ENCODE assay signal across 12 cellular contexts in genomic region chr19:6071103-6071485, GRCh38. TPM values are rescaled to one million over a fixed set of nuclear protein-coding genes. Genes with fewer than 3 reads are reported as not detected.
A peak's percentile ranks its signal among the peaks of the same experiment; 100 is the strongest.
DNase-seq lines count a peak whose midpoint lies in the region; ATAC-seq and TF ChIP-seq lines count a peak whose summit lies in the region.
"Had no signal": no experiment of that assay in that cellular context is flagged by ENCODE, and none has a peak within 500 bp of the region (broad histone marks: within the 10 kb centered on the region; RNA-seq: fewer than 3 reads in every experiment).

No MANE protein-coding gene starts in this region.

- H3K4me3 ChIP-seq in adipocyte (ENCODE audit: low read length) (peak overlapping the region; percentile 60), fibroblast of villous mesenchyme (ENCODE audit: low read depth, low read length) (no peak overlapping the region), skin epidermis (no peak overlapping the region)
- H3K4me3 ChIP-seq: vagina had no signal

- intact Hi-C loops in CD14-positive monocyte (cut with micrococcal nuclease): loop anchor here in 1 of 2 donors (2.0 to 5.0 kb wide), 2 partner anchors 14 to 36 kb away; no protein-coding TSS in a partner anchor

- peaks cover 19 to 23% of the 10 kb centered on the region in 2 donors for H3K36me3 Mint-ChIP-seq in CD14-positive monocyte

- TF ChIP-seq CTCF in fibroblast of villous mesenchyme (IDR thresholded peaks at IDR 0.05; ENCODE audit: insufficient read depth, low read depth, low read length) (no peak), CD14-positive monocyte (IDR thresholded peaks at IDR 0.05) (no peak)

- no peaks in the 10 kb centered on the region for H3K9me3 ChIP-seq in adipocyte (ENCODE audit: control insufficient read depth, low read length)
- H3K9me3 ChIP-seq: Caco-2, vagina had no signal

- no peak for ATAC-seq in HG02642 (IDR thresholded peaks at IDR 0.05; ENCODE audit: poor library complexity, unreplicated experiment)
- no peak for ATAC-seq in GM19455 (IDR thresholded peaks at IDR 0.05; ENCODE audit: unreplicated experiment)

- H3K27ac Mint-ChIP-seq in CD14-positive monocyte: peak overlapping the region in 3 of 7 donors; percentile 32 to 70 (median 60)
- H3K27ac Mint-ChIP-seq: H9 had no signal

- H3K36me3 ChIP-seq in adipocyte (ENCODE audit: control insufficient read depth, insufficient read depth, low read length, severe bottlenecking): no peaks in the 10 kb centered on the region
- H3K36me3 ChIP-seq: vagina had no signal

- H3K4me1 ChIP-seq in adipocyte (ENCODE audit: control insufficient read depth, insufficient read depth, low read length): peaks cover 67% of the 10 kb centered on the region

- H3K27me3 ChIP-seq in adipocyte (replicated peaks; ENCODE audit: control insufficient read depth, insufficient read depth, low read length): no peaks in the 10 kb centered on the region
- H3K27me3 ChIP-seq: vagina had no signal

- H3K9ac ChIP-seq in adipocyte (ENCODE audit: low read length): peak overlapping the region; percentile 83

- H3K27me3 Mint-ChIP-seq in CD14-positive monocyte (ENCODE audit: low read depth in 3 of 3): peaks cover 0 to 10% (median 0%) of the 10 kb centered on the region in 3 donors

- peaks cover 54% of the 10 kb centered on the region for H3K4me1 Mint-ChIP-seq in CD14-positive monocyte

- H3K27ac ChIP-seq in skin epidermis: peak overlapping the region in 16 of 21 experiments; percentile 6 to 77 (median 50)
- H3K27ac ChIP-seq: vagina had no signal

- DNase-seq in EL (peak; percentile 85), adipocyte (ENCODE audit: low read depth) (peak; percentile 90), fibroblast of villous mesenchyme (ENCODE audit: low read depth) (peak; percentile 62), CD14-positive monocyte (ENCODE audit: low spot score) (no peak), NCI-H69 (lab: John Stamatoyannopoulos, UW) (no peak)
- DNase-seq: Caco-2, caudate nucleus, H9 had no signal

- H3K9me3 Mint-ChIP-seq in CD14-positive monocyte: peaks cover 0 to 4% (median 0%) of the 10 kb centered on the region in 7 donors

- H3K4me3 Mint-ChIP-seq in CD14-positive monocyte: no peak overlapping the region
- H3K4me3 Mint-ChIP-seq: H9 had no signal

RNA-seq across cellular contexts. Expression of gene RFX2, which starts 39.2 kb away (rescaled TPM):
- 4.5 and 6.5 TPM in 2 replicates for total RNA-seq in fibroblast of villous mesenchyme
- polyA plus RNA-seq in CD14-positive monocyte: 1 to 10 TPM; 5.7 to 8.7 TPM

Comparison
In these comparisons a context has a peak if more than half of its experiments do, and no peak if none do; other contexts are left out.
1. DNase-seq: peak in EL (single experiment), adipocyte (single experiment) and fibroblast of villous mesenchyme (single experiment); none in CD14-positive monocyte (single experiment) and NCI-H69 (single experiment).